12 cellular contexts compared by ENCODE assay signal in the genomic region with DNA sequence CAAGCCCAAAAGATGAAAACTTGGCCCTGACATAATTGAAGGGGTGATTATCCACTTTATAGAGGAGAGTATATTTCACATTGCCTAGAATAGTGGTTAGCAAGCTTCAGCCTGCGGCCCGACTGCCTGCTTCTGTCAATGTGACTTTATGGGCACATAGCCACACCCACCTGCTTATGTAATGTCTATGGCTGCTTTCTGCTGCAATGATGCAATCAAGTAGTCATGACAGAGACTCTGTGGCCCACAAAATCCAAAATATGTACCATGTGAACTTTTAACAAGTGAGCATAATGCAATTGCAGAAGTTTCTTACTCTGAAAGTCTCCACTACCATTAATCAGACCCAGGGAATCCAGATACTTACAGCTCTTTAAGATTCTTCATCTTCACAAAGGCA.
DNase-seq lines count a peak whose midpoint lies in the region; ATAC-seq and TF ChIP-seq lines count a peak whose summit lies in the region.
"Had no signal": no experiment of that assay in that cellular context is flagged by ENCODE, and none has a peak within 500 bp of the region (broad histone marks: within the 10 kb centered on the region; RNA-seq: fewer than 3 reads in every experiment).

No MANE protein-coding gene starts in this region.

- H3K4me3 Mint-ChIP-seq in stimulated activated naive B cell treated with anti-CD40 and anti-IgM and Interleukin-4, amounts not matched to agents 10 μg/mL and 1 μg/mL and 100 μg/mL, for 72 hours = no peak overlapping the region

- H3K27ac Mint-ChIP-seq in stimulated activated naive B cell treated with anti-CD40 and anti-IgM and Interleukin-4, amounts not matched to agents 10 μg/mL and 1 μg/mL and 100 μg/mL, for 72 hours = peak overlapping the region; percentile 42

- no peaks in the 10 kb centered on the region for H3K27me3 Mint-ChIP-seq in stimulated activated naive B cell treated with anti-CD40 and anti-IgM and Interleukin-4, amounts not matched to agents 10 μg/mL and 1 μg/mL and 100 μg/mL, for 72 hours

- peaks cover 20 to 22% of the 10 kb centered on the region in 2 donors for H3K4me1 Mint-ChIP-seq in stimulated activated naive B cell treated with anti-CD40 and anti-IgM and Interleukin-4, amounts not matched to agents 10 μg/mL and 1 μg/mL and 100 μg/mL, for 72 hours

- no peak overlapping the region for H3K4me3 ChIP-seq in fibroblast of mammary gland (ENCODE audit: control insufficient read depth, low read depth, low read length)
- H3K4me3 ChIP-seq: A549 had no signal

- no peak for TF ChIP-seq CTCF in fibroblast of mammary gland (conservative IDR thresholded peaks at IDR 0.05; ENCODE audit: control insufficient read depth, insufficient read depth, low read depth, low read length)

- no peaks in the 10 kb centered on the region for H3K9me3 Mint-ChIP-seq in stimulated activated naive B cell treated with anti-CD40 and anti-IgM and Interleukin-4, amounts not matched to agents 10 μg/mL and 1 μg/mL and 100 μg/mL, for 72 hours

- DNase-seq in NCI-H82 (lab: John Stamatoyannopoulos, UW) = peak; percentile 11
- DNase-seq in NCI-H82 treated with DMSO at 0.1 percent for 48 hours (lab: John Stamatoyannopoulos, UW; ENCODE audit: unreplicated experiment) = no peak
- DNase-seq in SIG-M5 (lab: John Stamatoyannopoulos, UW) = peak; percentile 41
- peak; percentile 63 for DNase-seq in fibroblast of mammary gland (ENCODE audit: low read depth)
- DNase-seq in stimulated activated naive B cell treated with anti-CD40 and anti-IgM and Interleukin-4, amounts not matched to agents 10 μg/mL and 1 μg/mL and 100 μg/mL, for 72 hours = no peak
- DNase-seq in stimulated activated naive CD8-positive, alpha-beta T cell treated with anti-CD3 and anti-CD28 coated beads, Interleukin-15, Interleukin-2, amounts not matched to agents 100 U/mL and 50 U/mL, for 24 hours = no peak
- DNase-seq: activated naive CD4-positive, alpha-beta T cell treated with Interleukin-2 at 50 U/mL for 16 hours; NCI-H1436 treated with DMSO at 0.1 percent for 48 hours had no signal

- peaks cover 0 to 18% of the 10 kb centered on the region in 2 donors for H3K36me3 Mint-ChIP-seq in stimulated activated naive B cell treated with anti-CD40 and anti-IgM and Interleukin-4, amounts not matched to agents 10 μg/mL and 1 μg/mL and 100 μg/mL, for 72 hours

- no peak for ATAC-seq in stimulated activated naive B cell treated with anti-CD40 and anti-IgM and Interleukin-4, amounts not matched to agents 10 μg/mL and 1 μg/mL and 100 μg/mL, for 72 hours (replicated peaks)
- no peak for ATAC-seq in stimulated activated naive CD8-positive, alpha-beta T cell treated with anti-CD3 and anti-CD28 coated beads, Interleukin-15, Interleukin-2, amounts not matched to agents 100 U/mL and 50 U/mL, for 24 hours
- ATAC-seq in GM18511 (IDR thresholded peaks at IDR 0.05; ENCODE audit: unreplicated experiment) = no peak
- no peak for ATAC-seq in HG03571 (IDR thresholded peaks at IDR 0.05; ENCODE audit: unreplicated experiment)
- ATAC-seq: A549, Panc1 had no signal

Comparison
In these comparisons a context has a peak if more than half of its experiments do, and no peak if none do; other contexts are left out.
1. DNase-seq: peak in NCI-H82 (single experiment), SIG-M5 (single experiment) and fibroblast of mammary gland (single experiment); none in NCI-H82 treated with DMSO at 0.1 percent for 48 hours (single experiment), stimulated activated naive B cell treated with anti-CD40 and anti-IgM and Interleukin-4, amounts not matched to agents 10 μg/mL and 1 μg/mL and 100 μg/mL, for 72 hours (single experiment) and stimulated activated naive CD8-positive, alpha-beta T cell treated with anti-CD3 and anti-CD28 coated beads, Interleukin-15, Interleukin-2, amounts not matched to agents 100 U/mL and 50 U/mL, for 24 hours (single experiment).